ENCODE assay signal across 17 cellular contexts in the genomic region with DNA sequence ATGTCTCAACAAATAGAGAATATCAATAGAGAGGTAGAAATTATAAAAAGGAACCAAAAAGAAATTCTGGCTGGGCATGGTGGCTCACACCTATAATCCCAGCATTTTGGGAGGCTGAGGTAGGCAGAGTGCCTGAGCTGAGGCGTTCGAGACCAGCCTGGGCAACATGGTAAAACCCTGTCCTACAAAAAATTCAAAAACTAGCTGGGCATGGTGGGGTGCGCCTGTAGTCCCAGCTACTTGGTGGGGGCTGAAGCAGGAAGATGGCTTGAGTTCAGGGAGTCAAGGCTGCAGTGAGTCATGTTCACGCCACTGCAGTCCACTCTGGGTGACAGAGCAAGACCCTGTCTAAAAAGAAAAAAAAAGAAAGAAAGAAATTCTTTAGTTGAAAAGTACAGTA. TPM values are rescaled to one million over a fixed set of nuclear protein-coding genes. Genes with fewer than 3 reads are reported as not detected.
DNase-seq lines count a peak whose midpoint lies in the region; ATAC-seq and TF ChIP-seq lines count a peak whose summit lies in the region.
"Had no signal": no experiment of that assay in that cellular context is flagged by ENCODE, and none has a peak within 500 bp of the region (broad histone marks: within the 10 kb centered on the region; RNA-seq: fewer than 3 reads in every experiment).

No MANE protein-coding gene starts in this region.

- no peaks in the 10 kb centered on the region for H3K27me3 Mint-ChIP-seq in activated T-helper 2 cell treated with anti-CD3 and anti-CD28 coated beads, Interferon-gamma antibody, Interleukin-2, Interleukin-4, amounts not matched to agents 10 μg/mL and 5 μg/mL and 100 μg/mL, durations not matched to agents 14 hours and 24 hours and 36 hours (ENCODE audit: low read depth)
- H3K27me3 Mint-ChIP-seq in neural crest cell (ENCODE audit: low read depth) (no peaks in the 10 kb centered on the region), T-cell (no peaks in the 10 kb centered on the region)
- H3K27me3 Mint-ChIP-seq: B cell had no signal

- no peak for ATAC-seq in activated naive CD4-positive, alpha-beta T cell treated with anti-CD3 and anti-CD28 coated beads, Interleukin-2, amount 50 U/mL, for 72 hours
- no peak for ATAC-seq in T-cell (replicated peaks in 1 of 4)
- ATAC-seq: CD8-positive, alpha-beta T cell; GM12878 had no signal

- H3K27ac Mint-ChIP-seq in activated naive CD4-positive, alpha-beta T cell treated with anti-CD3 and anti-CD28 coated beads, Interleukin-2, amount 50 U/mL, for 72 hours, result peak overlapping the region; percentile 27 to 33
- peak overlapping the region; percentile 13 for H3K27ac Mint-ChIP-seq in activated T-helper 2 cell treated with anti-CD3 and anti-CD28 coated beads, Interferon-gamma antibody, Interleukin-2, Interleukin-4, amounts not matched to agents 10 μg/mL and 5 μg/mL and 100 μg/mL, durations not matched to agents 14 hours and 24 hours and 36 hours
- H3K27ac Mint-ChIP-seq in neural crest cell (ENCODE audit: unreplicated experiment) (peak overlapping the region; percentile 70), T-cell (no peak overlapping the region)
- H3K27ac Mint-ChIP-seq: B cell; CD8-positive, alpha-beta T cell had no signal

- WGBS in stomach, 5 donors, result 96 to 100% (median 98%) methylated on average over 4 of the region's 4 CpGs

- TF ChIP-seq POLR2A in stomach (IDR thresholded peaks at IDR 0.05), result no peak

- H3K4me3 ChIP-seq in stomach, result no peak overlapping the region
- H3K4me3 ChIP-seq: BLaER1 treated with 17β-estradiol and CSF1 and Interleukin-3, amounts not matched to agents 10 nM and 100 nM; GM12878; HAP-1 had no signal

- H3K36me3 ChIP-seq in stomach, result peaks cover 52 to 98% (median 97%) of the 10 kb centered on the region in 4 donors

- TF ChIP-seq CTCF in neural crest cell (conservative IDR thresholded peaks at IDR 0.05) (no peak), stomach (IDR thresholded peaks at IDR 0.05) (no peak)

- H3K27ac ChIP-seq in stomach, result no peak overlapping the region
- H3K27ac ChIP-seq: BLaER1 treated with 17β-estradiol and CSF1 and Interleukin-3, amounts not matched to agents 10 nM and 100 nM had no signal

- H3K4me1 Mint-ChIP-seq in activated T-helper 2 cell treated with anti-CD3 and anti-CD28 coated beads, Interferon-gamma antibody, Interleukin-2, Interleukin-4, amounts not matched to agents 10 μg/mL and 5 μg/mL and 100 μg/mL, durations not matched to agents 14 hours and 24 hours and 36 hours (ENCODE audit: low read depth), result peaks cover 10% of the 10 kb centered on the region
- H3K4me1 Mint-ChIP-seq in neural crest cell (peaks cover 5% of the 10 kb centered on the region), T-cell (no peaks in the 10 kb centered on the region)
- H3K4me1 Mint-ChIP-seq: B cell had no signal

- no peaks in the 10 kb centered on the region for H3K27me3 ChIP-seq in stomach
- H3K27me3 ChIP-seq: BLaER1 treated with 17β-estradiol and CSF1 and Interleukin-3, amounts not matched to agents 10 nM and 100 nM had no signal

- no peak for TF ChIP-seq EP300 in stomach (IDR thresholded peaks at IDR 0.05)

- CTCF ChIA-PET in T-cell (lab: Charles Lee), result no interaction called here

- no peaks in the 10 kb centered on the region for H3K4me1 ChIP-seq in stomach
- H3K4me1 ChIP-seq: HAP-1 had no signal

- peaks cover 48 to 51% of the 10 kb centered on the region in 2 donors for H3K36me3 Mint-ChIP-seq in activated naive CD4-positive, alpha-beta T cell treated with anti-CD3 and anti-CD28 coated beads, Interleukin-2, amount 50 U/mL, for 72 hours
- H3K36me3 Mint-ChIP-seq in activated T-helper 2 cell treated with anti-CD3 and anti-CD28 coated beads, Interferon-gamma antibody, Interleukin-2, Interleukin-4, amounts not matched to agents 10 μg/mL and 5 μg/mL and 100 μg/mL, durations not matched to agents 14 hours and 24 hours and 36 hours (ENCODE audit: low read depth), result peaks cover 82% of the 10 kb centered on the region
- H3K36me3 Mint-ChIP-seq in neural crest cell (ENCODE audit: low read depth), result peaks cover 41% of the 10 kb centered on the region
- H3K36me3 Mint-ChIP-seq in T-cell, result peaks cover 79% of the 10 kb centered on the region

- POLR2A ChIA-PET in T-cell (lab: Charles Lee), result no interaction called here

- no peaks in the 10 kb centered on the region for H3K9me3 ChIP-seq in stomach
- H3K9me3 ChIP-seq: HAP-1 had no signal

- DNase-seq in activated naive CD4-positive, alpha-beta T cell treated with anti-CD3 and anti-CD28 coated beads, Interleukin-2, amount 50 U/mL, for 72 hours (ENCODE audit: low spot score in 2 of 2), result no peak
- DNase-seq in activated naive CD4-positive, alpha-beta T cell (lab: John Stamatoyannopoulos, UW), result no peak
- DNase-seq in activated T-helper 2 cell treated with anti-CD3 and anti-CD28 coated beads, Interferon-gamma antibody, Interleukin-2, Interleukin-4, amounts not matched to agents 10 μg/mL and 5 μg/mL and 100 μg/mL, durations not matched to agents 14 hours and 24 hours and 36 hours (ENCODE audit: low spot score), result no peak
- DNase-seq in neural crest cell (ENCODE audit: low read depth, low spot score), result no peak
- DNase-seq in stomach, result peak; percentile 8
- no peak for DNase-seq in NCI-H1092 (lab: John Stamatoyannopoulos, UW)
- DNase-seq in T-cell, result no peak
- no peak for DNase-seq in activated T-cell treated with anti-CD3 and anti-CD28 coated beads, Interleukin-2, amount 50 U/mL, for 1 hour
- DNase-seq: CD8-positive, alpha-beta T cell; DMS 273 treated with DMSO at 0.1 percent for 48 hours; DMS53; DND-41; EL had no signal

- intact Hi-C loops in activated T-helper 2 cell treated with anti-CD3 and anti-CD28 coated beads, Interferon-gamma antibody, Interleukin-2, Interleukin-4, amounts not matched to agents 10 μg/mL and 5 μg/mL and 100 μg/mL, durations not matched to agents 14 hours and 24 hours and 36 hours (cut with micrococcal nuclease), result no loop called here
- intact Hi-C loops in stomach (cut with DNase I; ENCODE audit: low total_unique reads), result no loop called here

- H3K9me3 Mint-ChIP-seq in activated naive CD4-positive, alpha-beta T cell treated with anti-CD3 and anti-CD28 coated beads, Interleukin-2, amount 50 U/mL, for 72 hours, result peaks cover 0 to 5% of the 10 kb centered on the region in 2 donors
- no peaks in the 10 kb centered on the region for H3K9me3 Mint-ChIP-seq in activated T-helper 2 cell treated with anti-CD3 and anti-CD28 coated beads, Interferon-gamma antibody, Interleukin-2, Interleukin-4, amounts not matched to agents 10 μg/mL and 5 μg/mL and 100 μg/mL, durations not matched to agents 14 hours and 24 hours and 36 hours
- H3K9me3 Mint-ChIP-seq in neural crest cell (no peaks in the 10 kb centered on the region), T-cell (peaks cover 0 to 18% (median 10%) of the 10 kb centered on the region in 3 donors)

- no peak overlapping the region for H3K4me3 Mint-ChIP-seq in activated T-helper 2 cell treated with anti-CD3 and anti-CD28 coated beads, Interferon-gamma antibody, Interleukin-2, Interleukin-4, amounts not matched to agents 10 μg/mL and 5 μg/mL and 100 μg/mL, durations not matched to agents 14 hours and 24 hours and 36 hours (ENCODE audit: low read depth)
- no peak overlapping the region for H3K4me3 Mint-ChIP-seq in neural crest cell
- peak overlapping the region in 1 of 3 donors; percentile 13 for H3K4me3 Mint-ChIP-seq in T-cell
- H3K4me3 Mint-ChIP-seq: B cell; CD8-positive, alpha-beta T cell had no signal

RNA-seq across cellular contexts. Expression of a gene that starts 24.9 kb away (rescaled TPM):
- 10 to 100 TPM; 14.0 to 14.1 TPM for total RNA-seq in activated naive CD4-positive, alpha-beta T cell treated with anti-CD3 and anti-CD28 coated beads, Interleukin-2, amount 50 U/mL, for 72 hours
- total RNA-seq in activated T-helper 2 cell treated with anti-CD3 and anti-CD28 coated beads, Interferon-gamma antibody, Interleukin-2, Interleukin-4, amounts not matched to agents 10 μg/mL and 5 μg/mL and 100 μg/mL, durations not matched to agents 14 hours and 24 hours and 36 hours, result 11.5 and 14.8 TPM in 2 replicates
- total RNA-seq in neural crest cell, result 13.1 and 15.0 TPM in 2 replicates
- total RNA-seq in stomach, result 10 to 100 TPM in 4 of 5 donors, 1 to 10 TPM in 1; 1.4 to 14.6 (median 11.6) TPM
- polyA plus RNA-seq in stomach, result 10 to 100 TPM in 1 of 3 donors, 1 to 10 TPM in 2; 2.7 to 17.1 (median 6.0) TPM
- total RNA-seq in T-cell, result 1 to 10 TPM; 7.5 to 9.6 (median 8.3) TPM

Comparison
In these comparisons a context has a peak if more than half of its experiments do, and no peak if none do; other contexts are left out.
1. H3K27ac Mint-ChIP-seq: peak in activated naive CD4-positive, alpha-beta T cell treated with anti-CD3 and anti-CD28 coated beads, Interleukin-2, amount 50 U/mL, for 72 hours (2 of 2), activated T-helper 2 cell treated with anti-CD3 and anti-CD28 coated beads, Interferon-gamma antibody, Interleukin-2, Interleukin-4, amounts not matched to agents 10 μg/mL and 5 μg/mL and 100 μg/mL, durations not matched to agents 14 hours and 24 hours and 36 hours (single experiment) and neural crest cell (single experiment); none in T-cell (0 of 2).